ENCODE assay signal across 12 cellular contexts in genomic region chr10:60384708-60385398, GRCh38. TPM values are rescaled to one million over a fixed set of nuclear protein-coding genes. Genes with fewer than 3 reads are reported as not detected.
DNase-seq lines count a peak whose midpoint lies in the region; ATAC-seq, FAIRE-seq and TF ChIP-seq lines count a peak whose summit lies in the region.
"Had no signal": no experiment of that assay in that cellular context is flagged by ENCODE, and none has a peak within 500 bp of the region (broad histone marks: within the 10 kb centered on the region; RNA-seq: fewer than 3 reads in every experiment).

No MANE protein-coding gene starts in this region.

- DNase-seq in right lobe of liver = no peak
- no peak for DNase-seq in HepG2 (ENCODE audit: low spot score)
- peak; percentile 97 for DNase-seq in astrocyte of the hippocampus (ENCODE audit: low read depth, low spot score)
- peak; percentile 37 for DNase-seq in iPS-NIHi11 (ENCODE audit: low spot score)
- DNase-seq in NCI-H526 (lab: John Stamatoyannopoulos, UW) = no peak
- DNase-seq in type B pancreatic cell (ENCODE audit: extremely low spot score, unreplicated experiment) = no peak
- DNase-seq in activated naive CD8-positive, alpha-beta T cell treated with anti-CD3 and anti-CD28 coated beads, Interleukin-2, amount 50 U/mL, for 24 hours = no peak
- DNase-seq: activated CD8-positive, alpha-beta memory T cell treated with anti-CD3 and anti-CD28 coated beads, Interleukin-2, amount 10 ng/mL, durations not matched to agents 7 days and 5 days; CD4-positive, CD25-positive, alpha-beta regulatory T cell; Peyer's patch; stimulated activated naive CD4-positive, alpha-beta T cell treated with Interleukin-2 at 50 U/mL for 16 hours had no signal

- no peak overlapping the region for H3K4me3 Mint-ChIP-seq in type B pancreatic cell
- H3K4me3 Mint-ChIP-seq in activated naive CD8-positive, alpha-beta T cell treated with anti-CD3 and anti-CD28 coated beads, Interleukin-2, amount 50 U/mL, for 24 hours = no peak overlapping the region
- H3K4me3 Mint-ChIP-seq: activated CD8-positive, alpha-beta memory T cell treated with anti-CD3 and anti-CD28 coated beads, Interleukin-2, amount 10 ng/mL, durations not matched to agents 7 days and 5 days; CD4-positive, CD25-positive, alpha-beta regulatory T cell had no signal

- TF ChIP-seq POLR2A in right lobe of liver (IDR thresholded peaks at IDR 0.05) (no peak), HepG2 (IDR thresholded peaks at IDR 0.05; ENCODE audit: insufficient read depth in 1 of 2, low read depth in 2 of 2, low read length in 2 of 2) (no peak)

- no peaks in the 10 kb centered on the region for H3K4me1 ChIP-seq in right lobe of liver
- H3K4me1 ChIP-seq in HepG2 (ENCODE audit: insufficient read depth, low read length) = no peaks in the 10 kb centered on the region
- H3K4me1 ChIP-seq: Peyer's patch had no signal

- H3K27me3 ChIP-seq in right lobe of liver = no peaks in the 10 kb centered on the region
- no peaks in the 10 kb centered on the region for H3K27me3 ChIP-seq in HepG2 (ENCODE audit: control insufficient read depth in 1 of 2, insufficient read depth in 2 of 2, low read length in 2 of 2)
- H3K27me3 ChIP-seq: Peyer's patch had no signal

- POLR2A ChIA-PET in HepG2 (lab: Yijun Ruan, JAX) = no interaction called here

- H3K9me3 Mint-ChIP-seq in type B pancreatic cell = no peaks in the 10 kb centered on the region
- no peaks in the 10 kb centered on the region for H3K9me3 Mint-ChIP-seq in activated naive CD8-positive, alpha-beta T cell treated with anti-CD3 and anti-CD28 coated beads, Interleukin-2, amount 50 U/mL, for 24 hours
- H3K9me3 Mint-ChIP-seq: CD4-positive, CD25-positive, alpha-beta regulatory T cell had no signal

- H3K4me2 ChIP-seq in HepG2 (ENCODE audit: low read depth, low read length) = no peak overlapping the region

- H3K27ac ChIP-seq in right lobe of liver (no peak overlapping the region), HepG2 (ENCODE audit: extremely low read length, insufficient read depth, low read length) (no peak overlapping the region)
- H3K27ac ChIP-seq: Peyer's patch had no signal

- peaks cover 26% of the 10 kb centered on the region for H3K4me1 Mint-ChIP-seq in type B pancreatic cell (ENCODE audit: unreplicated experiment)
- peaks cover 5% of the 10 kb centered on the region for H3K4me1 Mint-ChIP-seq in activated naive CD8-positive, alpha-beta T cell treated with anti-CD3 and anti-CD28 coated beads, Interleukin-2, amount 50 U/mL, for 24 hours
- H3K4me1 Mint-ChIP-seq: activated CD8-positive, alpha-beta memory T cell treated with anti-CD3 and anti-CD28 coated beads, Interleukin-2, amount 10 ng/mL, durations not matched to agents 7 days and 5 days; CD4-positive, CD25-positive, alpha-beta regulatory T cell had no signal

- no peak overlapping the region for H2AFZ ChIP-seq in HepG2 (ENCODE audit: low read length)

- CTCF ChIA-PET in HepG2 (lab: Yijun Ruan, JAX; ENCODE audit: low intra/inter-chr PET ratio, low total read pairs) = no interaction called here

- H3K27ac Mint-ChIP-seq in type B pancreatic cell = no peak overlapping the region
- no peak overlapping the region for H3K27ac Mint-ChIP-seq in activated naive CD8-positive, alpha-beta T cell treated with anti-CD3 and anti-CD28 coated beads, Interleukin-2, amount 50 U/mL, for 24 hours
- H3K27ac Mint-ChIP-seq: activated CD8-positive, alpha-beta memory T cell treated with anti-CD3 and anti-CD28 coated beads, Interleukin-2, amount 10 ng/mL, durations not matched to agents 7 days and 5 days; CD4-positive, CD25-positive, alpha-beta regulatory T cell had no signal

- WGBS in right lobe of liver (ENCODE audit: insufficient coverage, low coverage, low lambda C conversion rate, missing lambda C conversion rate) = 55% methylated on average over 5 of the region's 5 CpGs
- 24% methylated on average over 5 of the region's 5 CpGs for WGBS in HepG2 (ENCODE audit: low lambda C conversion rate)

- ATAC-seq in right lobe of liver = peak; percentile 28 to 66 (median 44)
- no peak for ATAC-seq in HepG2
- ATAC-seq in GM21717 (IDR thresholded peaks at IDR 0.05; ENCODE audit: unreplicated experiment) = no peak
- ATAC-seq in activated naive CD8-positive, alpha-beta T cell treated with anti-CD3 and anti-CD28 coated beads, Interleukin-2, amount 50 U/mL, for 24 hours = no peak
- ATAC-seq: activated CD8-positive, alpha-beta memory T cell treated with anti-CD3 and anti-CD28 coated beads, Interleukin-2, amount 10 ng/mL, durations not matched to agents 7 days and 5 days had no signal

- no peak for FAIRE-seq in HepG2 (lab: Jason Lieb, UNC)

- H3K79me2 ChIP-seq in HepG2 (ENCODE audit: insufficient read depth, low read length) = no peaks in the 10 kb centered on the region

- H3K4me3 ChIP-seq in right lobe of liver (no peak overlapping the region), HepG2 (replicated peaks in 1 of 3; ENCODE audit: insufficient read depth in 1 of 3, low read depth in 2 of 3, low read length in 3 of 3) (no peak overlapping the region)
- H3K4me3 ChIP-seq: Peyer's patch had no signal

- TF ChIP-seq RAD21 in HepG2 (CRISPR knock-in tag; IDR thresholded peaks at IDR 0.05) = no peak

- in situ Hi-C loops in HepG2 (cut with HindIII; ENCODE audit: extremely low pct_ligation_motif_present, low pct_unique_long_range_greater_than_20kb) = no loop called here

- intact Hi-C loops in right lobe of liver (cut with DNase I) = no loop called here
- intact Hi-C loops in HepG2 (cut with micrococcal nuclease; ENCODE audit: unreplicated experiment) = no loop called here

- no peaks in the 10 kb centered on the region for H3K27me3 Mint-ChIP-seq in type B pancreatic cell
- H3K27me3 Mint-ChIP-seq in activated naive CD8-positive, alpha-beta T cell treated with anti-CD3 and anti-CD28 coated beads, Interleukin-2, amount 50 U/mL, for 24 hours = no peaks in the 10 kb centered on the region
- H3K27me3 Mint-ChIP-seq: activated CD8-positive, alpha-beta memory T cell treated with anti-CD3 and anti-CD28 coated beads, Interleukin-2, amount 10 ng/mL, durations not matched to agents 7 days and 5 days; CD4-positive, CD25-positive, alpha-beta regulatory T cell had no signal

- no TSS peak for BruUV-seq in HepG2 (replicated peaks; lab: Mats Ljungman, UMichigan)

- H4K20me1 ChIP-seq in HepG2 (ENCODE audit: insufficient read depth, low read length) = no peaks in the 10 kb centered on the region

- no peaks in the 10 kb centered on the region for H3K36me3 ChIP-seq in right lobe of liver
- no peaks in the 10 kb centered on the region for H3K36me3 ChIP-seq in HepG2 (replicated peaks in 1 of 2; ENCODE audit: control insufficient read depth in 1 of 2, insufficient read depth in 2 of 2, low read length in 2 of 2)
- H3K36me3 ChIP-seq: Peyer's patch had no signal

- no peaks in the 10 kb centered on the region for H3K36me3 Mint-ChIP-seq in type B pancreatic cell
- no peaks in the 10 kb centered on the region for H3K36me3 Mint-ChIP-seq in activated naive CD8-positive, alpha-beta T cell treated with anti-CD3 and anti-CD28 coated beads, Interleukin-2, amount 50 U/mL, for 24 hours (ENCODE audit: low read depth)
- H3K36me3 Mint-ChIP-seq: activated CD8-positive, alpha-beta memory T cell treated with anti-CD3 and anti-CD28 coated beads, Interleukin-2, amount 10 ng/mL, durations not matched to agents 7 days and 5 days; CD4-positive, CD25-positive, alpha-beta regulatory T cell had no signal

- H3K9me3 ChIP-seq in right lobe of liver (no peaks in the 10 kb centered on the region), HepG2 (ENCODE audit: low read length) (no peaks in the 10 kb centered on the region)
- H3K9me3 ChIP-seq: Peyer's patch had no signal

- TF ChIP-seq EP300 in HepG2 (IDR thresholded peaks at IDR 0.05; ENCODE audit: low read depth in 2 of 2, low read length in 2 of 2) (no peak), HepG2 (CRISPR knock-in tag; IDR thresholded peaks at IDR 0.05; ENCODE audit: borderline replicate concordance) (no peak)

- TF ChIP-seq CTCF in right lobe of liver (IDR thresholded peaks at IDR 0.05) = no peak
- TF ChIP-seq CTCF in HepG2 (CRISPR knock-in tag; IDR thresholded peaks at IDR 0.05) = no peak
- TF ChIP-seq CTCF in type B pancreatic cell (conservative IDR thresholded peaks at IDR 0.05) = no peak

- no peak overlapping the region for H3K9ac ChIP-seq in HepG2 (ENCODE audit: insufficient read depth, low read depth, low read length)

TF ChIP-seq in HepG2, 621 proteins besides CTCF, POLR2A, EP300 and RAD21:
- no peak for TF ChIP-seq GABPA (IDR thresholded peaks at IDR 0.05; ENCODE audit: low read depth, low read length)
- no peak for TF ChIP-seq GABPA (CRISPR knock-in tag; IDR thresholded peaks at IDR 0.05; ENCODE audit: low read depth)
- no peak for TF ChIP-seq MZF1 (CRISPR knock-in tag; IDR thresholded peaks at IDR 0.05; ENCODE audit: borderline replicate concordance)
- no peak for TF ChIP-seq TOE1 (CRISPR knock-in tag; IDR thresholded peaks at IDR 0.05)
- TF ChIP-seq KLF13 (CRISPR knock-in tag; IDR thresholded peaks at IDR 0.05) = no peak
- TF ChIP-seq KMT2B (CRISPR knock-in tag; IDR thresholded peaks at IDR 0.05) = no peak

RNA-seq across cellular contexts. Expression of gene ANK3, which starts 4.8 kb away (rescaled TPM):
- total RNA-seq in right lobe of liver (10 to 100 TPM in 5 of 6 experiments, 1 to 10 TPM in 1; 7.8 to 25.7 (median 16.6) TPM), HepG2 (2016; rRNA removed; fragmentation: Illumina TruSeq; extraction: Trizol) (not detected in 2 replicates), type B pancreatic cell (ENCODE audit: low replicate concordance) (90.2 and 145 TPM in 2 replicates)
- not detected in 2 replicates for total RNA-seq in HepG2 (2016; cell fraction: cytosol; rRNA removed; fragmentation: Illumina TruSeq; extraction: Trizol; ENCODE audit: low read depth)
- total RNA-seq in HepG2 (2016; cell fraction: insoluble cytoplasmic fraction; rRNA removed; fragmentation: Illumina TruSeq; extraction: Trizol) = 0.39 TPM in 1 of 2 replicates, not detected in the other
- total RNA-seq in HepG2 (2016; cell fraction: membrane; rRNA removed; fragmentation: Illumina TruSeq; extraction: Trizol) = not detected in 2 replicates
- total RNA-seq in HepG2 (2016; cell fraction: nucleus; rRNA removed; fragmentation: Illumina TruSeq; extraction: Trizol) = not detected in 2 replicates
- not detected in 2 replicates for polyA plus RNA-seq in HepG2 (2011; rRNA removed)
- polyA plus RNA-seq in HepG2 (2011; cell fraction: cytosol; rRNA removed) = not detected in 2 replicates
- polyA plus RNA-seq in HepG2 (2011; cell fraction: nucleus; rRNA removed) = not detected in 2 replicates
- polyA plus RNA-seq in HepG2 (2012) = not detected in 2 replicates
- polyA plus RNA-seq in HepG2 (2016; cell fraction: cytosol; fragmentation: Illumina TruSeq; extraction: Trizol; ENCODE audit: low read depth) = not detected in 2 replicates
- not detected in 2 replicates for polyA plus RNA-seq in HepG2 (2016; cell fraction: insoluble cytoplasmic fraction; fragmentation: Illumina TruSeq; extraction: Trizol; ENCODE audit: low read depth)
- polyA plus RNA-seq in HepG2 (2016; cell fraction: membrane; fragmentation: Illumina TruSeq; extraction: Trizol; ENCODE audit: low read depth) = not detected in 2 replicates
- not detected in 2 replicates for polyA plus RNA-seq in HepG2 (2016; cell fraction: nucleus; fragmentation: Illumina TruSeq; extraction: Trizol; ENCODE audit: insufficient read depth, low read depth)
- polyA minus RNA-seq in HepG2 (2011; rRNA and poly(A)+ RNA removed; ENCODE audit: low replicate concordance) = 10.7 TPM in 1 of 2 replicates, not detected in the other
- polyA minus RNA-seq in HepG2 (2011; cell fraction: cytosol; rRNA and poly(A)+ RNA removed) = not detected in 2 replicates
- not detected in 2 replicates for polyA minus RNA-seq in HepG2 (2011; cell fraction: nucleus; rRNA and poly(A)+ RNA removed)

Comparison
In these comparisons a context has a peak if more than half of its experiments do, and no peak if none do; other contexts are left out.
1. ATAC-seq: peak in right lobe of liver (4 of 4); none in HepG2 (single experiment), GM21717 (single experiment) and activated naive CD8-positive, alpha-beta T cell treated with anti-CD3 and anti-CD28 coated beads, Interleukin-2, amount 50 U/mL, for 24 hours (single experiment).
2. RNA of gene ANK3, which starts 4.8 kb away (total RNA-seq): 90.2 to 145 TPM in type B pancreatic cell and 7.8 to 25.7 TPM in right lobe of liver; 0.39 TPM in HepG2; every median in the first group is over 4 times any median in the second.
3. DNase-seq: peak in astrocyte of the hippocampus (single experiment) and iPS-NIHi11 (single experiment); none in right lobe of liver (0 of 3), HepG2 (single experiment), NCI-H526 (0 of 2), type B pancreatic cell (single experiment) and activated naive CD8-positive, alpha-beta T cell treated with anti-CD3 and anti-CD28 coated beads, Interleukin-2, amount 50 U/mL, for 24 hours (single experiment).